ENCODE assay signal across 1 cellular context in the genomic region with DNA sequence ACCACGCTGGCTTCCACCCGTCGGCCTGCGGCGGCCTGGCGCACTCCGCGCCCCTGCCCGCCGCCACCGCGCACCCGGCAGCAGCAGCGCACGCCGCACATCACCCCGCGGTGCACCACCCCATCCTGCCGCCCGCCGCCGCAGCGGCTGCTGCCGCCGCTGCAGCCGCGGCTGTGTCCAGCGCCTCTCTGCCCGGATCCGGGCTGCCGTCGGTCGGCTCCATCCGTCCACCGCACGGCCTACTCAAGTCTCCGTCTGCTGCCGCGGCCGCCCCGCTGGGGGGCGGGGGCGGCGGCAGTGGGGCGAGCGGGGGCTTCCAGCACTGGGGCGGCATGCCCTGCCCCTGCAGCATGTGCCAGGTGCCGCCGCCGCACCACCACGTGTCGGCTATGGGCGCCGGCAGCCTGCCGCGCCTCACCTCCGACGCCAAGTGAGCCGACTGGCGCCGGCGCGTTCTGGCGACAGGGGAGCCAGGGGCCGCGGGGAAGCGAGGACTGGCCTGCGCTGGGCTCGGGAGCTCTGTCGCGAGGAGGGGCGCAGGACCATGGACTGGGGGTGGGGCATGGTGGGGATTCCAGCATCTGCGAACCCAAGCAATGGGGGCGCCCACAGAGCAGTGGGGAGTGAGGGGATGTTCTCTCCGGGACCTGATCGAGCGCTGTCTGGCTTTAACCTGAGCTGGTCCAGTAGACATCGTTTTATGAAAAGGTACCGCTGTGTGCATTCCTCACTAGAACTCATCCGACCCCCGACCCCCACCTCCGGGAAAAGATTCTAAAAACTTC.
TF ChIP-seq lines count a peak whose summit lies in the region.

No MANE protein-coding gene starts in this region.

TF ChIP-seq in H1, 55 proteins besides CTCF, POLR2A, EP300 and RAD21 (continued from another document):
- TF ChIP-seq MAX (IDR thresholded peaks at IDR 0.05), result peak; percentile 91
- peak; percentile 71 for TF ChIP-seq SUZ12 (IDR thresholded peaks at IDR 0.05; ENCODE audit: low read length)
- no peak for TF ChIP-seq TAF7 (optimal IDR thresholded peaks at IDR 0.05; ENCODE audit: borderline replicate concordance, low read depth, low read length)
- no peak for TF ChIP-seq BRCA1 (IDR thresholded peaks at IDR 0.05; ENCODE audit: low read depth, low read length)
- no peak for TF ChIP-seq SRF (IDR thresholded peaks at IDR 0.05; ENCODE audit: low read depth, low read length)
- peak; percentile 28 for TF ChIP-seq EZH2 (IDR thresholded peaks at IDR 0.05; ENCODE audit: low read depth, low read length, severe bottlenecking)
- TF ChIP-seq TAF1 (IDR thresholded peaks at IDR 0.05; ENCODE audit: low read depth, low read length), result no peak
- TF ChIP-seq JUND (IDR thresholded peaks at IDR 0.05; ENCODE audit: low read length), result no peak
- TF ChIP-seq, protein P1, sequence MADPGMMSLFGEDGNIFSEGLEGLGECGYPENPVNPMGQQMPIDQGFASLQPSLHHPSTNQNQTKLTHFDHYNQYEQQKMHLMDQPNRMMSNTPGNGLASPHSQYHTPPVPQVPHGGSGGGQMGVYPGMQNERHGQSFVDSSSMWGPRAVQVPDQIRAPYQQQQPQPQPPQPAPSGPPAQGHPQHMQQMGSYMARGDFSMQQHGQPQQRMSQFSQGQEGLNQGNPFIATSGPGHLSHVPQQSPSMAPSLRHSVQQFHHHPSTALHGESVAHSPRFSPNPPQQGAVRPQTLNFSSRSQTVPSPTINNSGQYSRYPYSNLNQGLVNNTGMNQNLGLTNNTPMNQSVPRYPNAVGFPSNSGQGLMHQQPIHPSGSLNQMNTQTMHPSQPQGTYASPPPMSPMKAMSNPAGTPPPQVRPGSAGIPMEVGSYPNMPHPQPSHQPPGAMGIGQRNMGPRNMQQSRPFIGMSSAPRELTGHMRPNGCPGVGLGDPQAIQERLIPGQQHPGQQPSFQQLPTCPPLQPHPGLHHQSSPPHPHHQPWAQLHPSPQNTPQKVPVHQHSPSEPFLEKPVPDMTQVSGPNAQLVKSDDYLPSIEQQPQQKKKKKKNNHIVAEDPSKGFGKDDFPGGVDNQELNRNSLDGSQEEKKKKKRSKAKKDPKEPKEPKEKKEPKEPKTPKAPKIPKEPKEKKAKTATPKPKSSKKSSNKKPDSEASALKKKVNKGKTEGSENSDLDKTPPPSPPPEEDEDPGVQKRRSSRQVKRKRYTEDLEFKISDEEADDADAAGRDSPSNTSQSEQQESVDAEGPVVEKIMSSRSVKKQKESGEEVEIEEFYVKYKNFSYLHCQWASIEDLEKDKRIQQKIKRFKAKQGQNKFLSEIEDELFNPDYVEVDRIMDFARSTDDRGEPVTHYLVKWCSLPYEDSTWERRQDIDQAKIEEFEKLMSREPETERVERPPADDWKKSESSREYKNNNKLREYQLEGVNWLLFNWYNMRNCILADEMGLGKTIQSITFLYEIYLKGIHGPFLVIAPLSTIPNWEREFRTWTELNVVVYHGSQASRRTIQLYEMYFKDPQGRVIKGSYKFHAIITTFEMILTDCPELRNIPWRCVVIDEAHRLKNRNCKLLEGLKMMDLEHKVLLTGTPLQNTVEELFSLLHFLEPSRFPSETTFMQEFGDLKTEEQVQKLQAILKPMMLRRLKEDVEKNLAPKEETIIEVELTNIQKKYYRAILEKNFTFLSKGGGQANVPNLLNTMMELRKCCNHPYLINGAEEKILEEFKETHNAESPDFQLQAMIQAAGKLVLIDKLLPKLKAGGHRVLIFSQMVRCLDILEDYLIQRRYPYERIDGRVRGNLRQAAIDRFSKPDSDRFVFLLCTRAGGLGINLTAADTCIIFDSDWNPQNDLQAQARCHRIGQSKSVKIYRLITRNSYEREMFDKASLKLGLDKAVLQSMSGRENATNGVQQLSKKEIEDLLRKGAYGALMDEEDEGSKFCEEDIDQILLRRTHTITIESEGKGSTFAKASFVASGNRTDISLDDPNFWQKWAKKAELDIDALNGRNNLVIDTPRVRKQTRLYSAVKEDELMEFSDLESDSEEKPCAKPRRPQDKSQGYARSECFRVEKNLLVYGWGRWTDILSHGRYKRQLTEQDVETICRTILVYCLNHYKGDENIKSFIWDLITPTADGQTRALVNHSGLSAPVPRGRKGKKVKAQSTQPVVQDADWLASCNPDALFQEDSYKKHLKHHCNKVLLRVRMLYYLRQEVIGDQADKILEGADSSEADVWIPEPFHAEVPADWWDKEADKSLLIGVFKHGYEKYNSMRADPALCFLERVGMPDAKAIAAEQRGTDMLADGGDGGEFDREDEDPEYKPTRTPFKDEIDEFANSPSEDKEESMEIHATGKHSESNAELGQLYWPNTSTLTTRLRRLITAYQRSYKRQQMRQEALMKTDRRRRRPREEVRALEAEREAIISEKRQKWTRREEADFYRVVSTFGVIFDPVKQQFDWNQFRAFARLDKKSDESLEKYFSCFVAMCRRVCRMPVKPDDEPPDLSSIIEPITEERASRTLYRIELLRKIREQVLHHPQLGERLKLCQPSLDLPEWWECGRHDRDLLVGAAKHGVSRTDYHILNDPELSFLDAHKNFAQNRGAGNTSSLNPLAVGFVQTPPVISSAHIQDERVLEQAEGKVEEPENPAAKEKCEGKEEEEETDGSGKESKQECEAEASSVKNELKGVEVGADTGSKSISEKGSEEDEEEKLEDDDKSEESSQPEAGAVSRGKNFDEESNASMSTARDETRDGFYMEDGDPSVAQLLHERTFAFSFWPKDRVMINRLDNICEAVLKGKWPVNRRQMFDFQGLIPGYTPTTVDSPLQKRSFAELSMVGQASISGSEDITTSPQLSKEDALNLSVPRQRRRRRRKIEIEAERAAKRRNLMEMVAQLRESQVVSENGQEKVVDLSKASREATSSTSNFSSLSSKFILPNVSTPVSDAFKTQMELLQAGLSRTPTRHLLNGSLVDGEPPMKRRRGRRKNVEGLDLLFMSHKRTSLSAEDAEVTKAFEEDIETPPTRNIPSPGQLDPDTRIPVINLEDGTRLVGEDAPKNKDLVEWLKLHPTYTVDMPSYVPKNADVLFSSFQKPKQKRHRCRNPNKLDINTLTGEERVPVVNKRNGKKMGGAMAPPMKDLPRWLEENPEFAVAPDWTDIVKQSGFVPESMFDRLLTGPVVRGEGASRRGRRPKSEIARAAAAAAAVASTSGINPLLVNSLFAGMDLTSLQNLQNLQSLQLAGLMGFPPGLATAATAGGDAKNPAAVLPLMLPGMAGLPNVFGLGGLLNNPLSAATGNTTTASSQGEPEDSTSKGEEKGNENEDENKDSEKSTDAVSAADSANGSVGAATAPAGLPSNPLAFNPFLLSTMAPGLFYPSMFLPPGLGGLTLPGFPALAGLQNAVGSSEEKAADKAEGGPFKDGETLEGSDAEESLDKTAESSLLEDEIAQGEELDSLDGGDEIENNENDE (IDR thresholded peaks at IDR 0.05; ENCODE audit: insufficient replicate concordance, low read length), result no peak
- TF ChIP-seq RNF2 (IDR thresholded peaks at IDR 0.05; ENCODE audit: borderline replicate concordance, low read depth, low read length, missing control alignments, poor library complexity, severe bottlenecking), result peak; percentile 7
- TF ChIP-seq, protein P2, sequence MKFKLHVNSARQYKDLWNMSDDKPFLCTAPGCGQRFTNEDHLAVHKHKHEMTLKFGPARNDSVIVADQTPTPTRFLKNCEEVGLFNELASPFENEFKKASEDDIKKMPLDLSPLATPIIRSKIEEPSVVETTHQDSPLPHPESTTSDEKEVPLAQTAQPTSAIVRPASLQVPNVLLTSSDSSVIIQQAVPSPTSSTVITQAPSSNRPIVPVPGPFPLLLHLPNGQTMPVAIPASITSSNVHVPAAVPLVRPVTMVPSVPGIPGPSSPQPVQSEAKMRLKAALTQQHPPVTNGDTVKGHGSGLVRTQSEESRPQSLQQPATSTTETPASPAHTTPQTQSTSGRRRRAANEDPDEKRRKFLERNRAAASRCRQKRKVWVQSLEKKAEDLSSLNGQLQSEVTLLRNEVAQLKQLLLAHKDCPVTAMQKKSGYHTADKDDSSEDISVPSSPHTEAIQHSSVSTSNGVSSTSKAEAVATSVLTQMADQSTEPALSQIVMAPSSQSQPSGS (IDR thresholded peaks at IDR 0.05; ENCODE audit: low read length), result no peak
- TF ChIP-seq, protein P3, sequence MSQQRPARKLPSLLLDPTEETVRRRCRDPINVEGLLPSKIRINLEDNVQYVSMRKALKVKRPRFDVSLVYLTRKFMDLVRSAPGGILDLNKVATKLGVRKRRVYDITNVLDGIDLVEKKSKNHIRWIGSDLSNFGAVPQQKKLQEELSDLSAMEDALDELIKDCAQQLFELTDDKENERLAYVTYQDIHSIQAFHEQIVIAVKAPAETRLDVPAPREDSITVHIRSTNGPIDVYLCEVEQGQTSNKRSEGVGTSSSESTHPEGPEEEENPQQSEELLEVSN (IDR thresholded peaks at IDR 0.05), result peak; percentile 87
